15 cellular contexts compared by ENCODE assay signal in genomic region chr4:11418610-11419009, GRCh38. TPM values are rescaled to one million over a fixed set of nuclear protein-coding genes. Genes with fewer than 3 reads are reported as not detected.
DNase-seq lines count a peak whose midpoint lies in the region; ATAC-seq and TF ChIP-seq lines count a peak whose summit lies in the region.
"Had no signal": no experiment of that assay in that cellular context is flagged by ENCODE, and none has a peak within 500 bp of the region (broad histone marks: within the 10 kb centered on the region; RNA-seq: fewer than 3 reads in every experiment).

No MANE protein-coding gene starts in this region.

- DNase-seq in Right ventricle myocardium inferior (ENCODE audit: missing footprints) = no peak
- no peak for DNase-seq in right cardiac atrium
- DNase-seq in IMR-90 = peak; percentile 7
- no peak for DNase-seq in brain microvascular endothelial cell
- DNase-seq in stimulated activated CD4-positive, alpha-beta T cell treated with anti-CD3 and anti-CD28 coated beads, Interleukin-4, amount 100 ng/mL, for 24 hours = peak; percentile 11
- DNase-seq in hepatic stellate cell (ENCODE audit: low spot score) = no peak
- DNase-seq in coronary artery (ENCODE audit: low spot score) = no peak
- DNase-seq in hypothalamus (lab: John Stamatoyannopoulos, UW) = no peak
- DNase-seq: activated effector memory CD4-positive, alpha-beta T cell treated with Interleukin-2 at 50 U/mL for 16 hours; left ventricle myocardium superior; occipital lobe; SIG-M5; stimulated activated naive CD4-positive, alpha-beta T cell treated with Interleukin-2 at 50 U/mL for 16 hours had no signal

- H3K56ac ChIP-seq in IMR-90 (ENCODE audit: extremely low read depth, insufficient read depth, low read length) = no peak overlapping the region

- H2BK120ac ChIP-seq in IMR-90 (ENCODE audit: low read depth, low read length) = no peak overlapping the region

- H3K9me3 ChIP-seq in right cardiac atrium (ENCODE audit: control insufficient read depth, low read length) = no peaks in the 10 kb centered on the region
- no peaks in the 10 kb centered on the region for H3K9me3 ChIP-seq in IMR-90 (ENCODE audit: control insufficient read depth, insufficient read depth, low read length)

- no peak overlapping the region for H3K23ac ChIP-seq in IMR-90 (ENCODE audit: low read depth, low read length)

- no peaks in the 10 kb centered on the region for H3K27me3 ChIP-seq in right cardiac atrium (ENCODE audit: control insufficient read depth, insufficient read depth)
- H3K27me3 ChIP-seq in IMR-90 (ENCODE audit: control insufficient read depth, insufficient read depth, low read length) = no peaks in the 10 kb centered on the region; the same call in none of the 2 replicates
- no peaks in the 10 kb centered on the region for H3K27me3 ChIP-seq in brain microvascular endothelial cell (replicated peaks)

- no peak overlapping the region for H3K27ac ChIP-seq in right cardiac atrium (ENCODE audit: low read length)
- no peak overlapping the region for H3K27ac ChIP-seq in IMR-90 (ENCODE audit: insufficient read depth, low read length)
- H3K27ac ChIP-seq in brain microvascular endothelial cell = no peak overlapping the region
- no peak overlapping the region for H3K27ac ChIP-seq in coronary artery

- H3K14ac ChIP-seq in IMR-90 (replicated peaks; ENCODE audit: low read depth, low read length) = no peak overlapping the region

- dilution Hi-C loops in IMR-90 (cut with HindIII; ENCODE audit: low sequenced_read_pairs, unreplicated experiment) = no loop called here

- H3K4me2 ChIP-seq in IMR-90 (ENCODE audit: low read depth, low read length) = no peak overlapping the region

- H2AFZ ChIP-seq in IMR-90 (replicated peaks; ENCODE audit: low read length, poor library complexity) = no peak overlapping the region

- H3K9ac ChIP-seq in IMR-90 (ENCODE audit: low read depth, low read length) = no peak overlapping the region

- H3K4me3 ChIP-seq in right cardiac atrium (ENCODE audit: low read length) (no peak overlapping the region), IMR-90 (ENCODE audit: insufficient read depth, low read depth, low read length) (no peak overlapping the region), brain microvascular endothelial cell (ENCODE audit: low read depth, low read length) (no peak overlapping the region), coronary artery (no peak overlapping the region)

- intact Hi-C loops in Right ventricle myocardium inferior (cut with DNase I) = no loop called here
- intact Hi-C loops in right cardiac atrium (cut with DNase I) = no loop called here
- intact Hi-C loops in IMR-90 (cut with micrococcal nuclease) = loop anchor here (1.0 kb wide), 1 partner anchor 302 kb away; no protein-coding TSS in a partner anchor

- no peak overlapping the region for H2BK15ac ChIP-seq in IMR-90 (ENCODE audit: low read depth, low read length)

- no TSS peak for BruUV-seq in IMR-90 (replicated peaks; lab: Mats Ljungman, UMichigan)

- no peak overlapping the region for H4K91ac ChIP-seq in IMR-90 (ENCODE audit: insufficient read depth, low read depth, low read length)

- no peaks in the 10 kb centered on the region for H3K36me3 ChIP-seq in IMR-90 (ENCODE audit: control insufficient read depth, insufficient read depth, low read length)
- H3K36me3 ChIP-seq in brain microvascular endothelial cell (replicated peaks) = no peaks in the 10 kb centered on the region

- CTCF ChIA-PET in IMR-90 (lab: Yijun Ruan, JAX) = no interaction called here

- TF ChIP-seq CTCF in IMR-90 (conservative IDR thresholded peaks at IDR 0.05; ENCODE audit: low read depth, low read length) (no peak), brain microvascular endothelial cell (IDR thresholded peaks at IDR 0.05; ENCODE audit: low read depth, low read length, missing control alignments) (peak; percentile 43), coronary artery (IDR thresholded peaks at IDR 0.05) (no peak)

- in situ Hi-C loops in IMR-90 (cut with MboI; ENCODE audit: low sequenced_read_pairs) = loop anchor here (5.0 kb wide), 1 partner anchor 836 kb away; no protein-coding TSS in a partner anchor
- in situ Hi-C loops in brain microvascular endothelial cell (cut with HindIII; ENCODE audit: low pct_ligation_motif_present, low sequenced_read_pairs) = no loop called here

- POLR2A ChIA-PET in IMR-90 (lab: Charles Lee; ENCODE audit: unreplicated experiment) = no interaction called here

- H3K9me1 ChIP-seq in IMR-90 (ENCODE audit: insufficient read depth, low read length) = no peaks in the 10 kb centered on the region

- TF ChIP-seq POLR2A in IMR-90 (IDR thresholded peaks at IDR 0.05; ENCODE audit: low read depth, low read length) = no peak

- no peak overlapping the region for H2AK9ac ChIP-seq in IMR-90 (replicated peaks; ENCODE audit: low read depth, low read length, poor library complexity)

- ATAC-seq in Right ventricle myocardium inferior (peak; percentile 34), right cardiac atrium (no peak), IMR-90 (ENCODE audit: low read depth) (0 out of 2 replicates have a peak, but pooled peaks have one; percentile 32)
- ATAC-seq: left ventricle myocardium superior, WTC11 had no signal

- H2BK5ac ChIP-seq in IMR-90 (ENCODE audit: low read depth, low read length, poor library complexity, severe bottlenecking) = no peak overlapping the region

- H3K18ac ChIP-seq in IMR-90 (ENCODE audit: low read depth, low read length) = no peak overlapping the region

- H4K8ac ChIP-seq in IMR-90 (ENCODE audit: low read depth in 2 of 2, low read length in 2 of 2) = no peak overlapping the region

- no peak; the same call in 1 of the 2 replicates for TF ChIP-seq RAD21 in IMR-90 (IDR thresholded peaks at IDR 0.05; ENCODE audit: low read length)

- H3K4me1 ChIP-seq in right cardiac atrium (ENCODE audit: control insufficient read depth, insufficient read depth, low read length) = peaks cover under 1% of the 10 kb centered on the region
- no peaks in the 10 kb centered on the region for H3K4me1 ChIP-seq in IMR-90 (ENCODE audit: control insufficient read depth, insufficient read depth, low read length)

- H3K79me1 ChIP-seq in IMR-90 (ENCODE audit: low read depth in 1 of 2, low read length in 2 of 2) = no peaks in the 10 kb centered on the region

- H2BK20ac ChIP-seq in IMR-90 (ENCODE audit: low read depth, low read length) = no peak overlapping the region

- no peaks in the 10 kb centered on the region for H4K20me1 ChIP-seq in IMR-90 (ENCODE audit: insufficient read depth, low read length)

- H2AK5ac ChIP-seq in IMR-90 (ENCODE audit: low read depth, low read length) = no peak overlapping the region

- no peak overlapping the region for H3K4ac ChIP-seq in IMR-90 (ENCODE audit: low read depth, low read length)

- no peak overlapping the region for H4K5ac ChIP-seq in IMR-90 (ENCODE audit: low read depth, low read length)

TF ChIP-seq in IMR-90, 13 proteins besides CTCF, POLR2A, EP300 and RAD21:
- no peak for TF ChIP-seq FOS (IDR thresholded peaks at IDR 0.05; ENCODE audit: low read depth, low read length)
- TF ChIP-seq USF2 (IDR thresholded peaks at IDR 0.05; ENCODE audit: low read depth, low read length) = no peak
- TF ChIP-seq RFX5 (IDR thresholded peaks at IDR 0.05; ENCODE audit: low read depth, low read length) = no peak
- TF ChIP-seq MAFK (IDR thresholded peaks at IDR 0.05; ENCODE audit: low read depth, low read length) = no peak
- no peak for TF ChIP-seq MAZ (IDR thresholded peaks at IDR 0.05; ENCODE audit: borderline replicate concordance, low read depth, low read length)
- TF ChIP-seq ELK1 (IDR thresholded peaks at IDR 0.05; ENCODE audit: borderline replicate concordance, low read depth, low read length) = no peak
- TF ChIP-seq SMC3 (IDR thresholded peaks at IDR 0.05; ENCODE audit: low read depth, low read length) = no peak
- TF ChIP-seq CEBPB (IDR thresholded peaks at IDR 0.05; ENCODE audit: low read depth, low read length) = no peak
- no peak for TF ChIP-seq RCOR1 (IDR thresholded peaks at IDR 0.05; ENCODE audit: insufficient replicate concordance, low read length)
- no peak for TF ChIP-seq CHD1 (IDR thresholded peaks at IDR 0.05; ENCODE audit: low read depth, low read length)
- TF ChIP-seq NFE2L2 (IDR thresholded peaks at IDR 0.05; ENCODE audit: low read depth, low read length) = no peak
- TF ChIP-seq BHLHE40 (IDR thresholded peaks at IDR 0.05; ENCODE audit: low read depth, low read length) = no peak
- no peak for TF ChIP-seq MXI1 (IDR thresholded peaks at IDR 0.05; ENCODE audit: borderline replicate concordance, low read depth, low read length)
TF ChIP-seq in IMR-90: peak in this region for 0.

RNA-seq across cellular contexts. Expression of gene HS3ST1, which starts 10.1 kb away (rescaled TPM):
- 1.4 TPM for total RNA-seq in Right ventricle myocardium inferior
- total RNA-seq in right cardiac atrium = 1 to 10 TPM; 4.7 to 9.1 (median 6.4) TPM
- 0.97 TPM for polyA plus RNA-seq in right cardiac atrium
- total RNA-seq in IMR-90 (2012; rRNA removed) = not detected in 2 replicates
- 0.09 TPM in 1 of 2 replicates, not detected in the other for polyA plus RNA-seq in IMR-90 (2012; rRNA removed)
- 0.01 TPM in 1 of 2 replicates, not detected in the other for polyA plus RNA-seq in IMR-90 (2012; cell fraction: cytosol; rRNA removed)
- polyA plus RNA-seq in IMR-90 (2012; cell fraction: nucleus; rRNA removed; ENCODE audit: low replicate concordance) = 0.01 TPM in 2 replicates
- total RNA-seq: fibroblast of villous mesenchyme had no signal

Comparison
In these comparisons a context has a peak if more than half of its experiments do, and no peak if none do; other contexts are left out.
1. ATAC-seq: peak in Right ventricle myocardium inferior (single experiment) and IMR-90 (single experiment); none in right cardiac atrium (0 of 2).
2. DNase-seq: peak in IMR-90 (single experiment) and stimulated activated CD4-positive, alpha-beta T cell treated with anti-CD3 and anti-CD28 coated beads, Interleukin-4, amount 100 ng/mL, for 24 hours (single experiment); none in Right ventricle myocardium inferior (single experiment), right cardiac atrium (0 of 3), brain microvascular endothelial cell (single experiment), hepatic stellate cell (single experiment), coronary artery (single experiment) and hypothalamus (0 of 51).